In genomic region chr18:63882333-63883141, GRCh38 we compare ENCODE assay signal across 12 cellular contexts. TPM values are rescaled to one million over a fixed set of nuclear protein-coding genes. Genes with fewer than 3 reads are reported as not detected.
DNase-seq lines count a peak whose midpoint lies in the region; ATAC-seq, FAIRE-seq and TF ChIP-seq lines count a peak whose summit lies in the region.
"Had no signal": no experiment of that assay in that cellular context is flagged by ENCODE, and none has a peak within 500 bp of the region (broad histone marks: within the 10 kb centered on the region; RNA-seq: fewer than 3 reads in every experiment).

No MANE protein-coding gene starts in this region.

- peak; percentile 31 for DNase-seq in activated CD4-positive, alpha-beta T cell treated with anti-CD3 and anti-CD28 coated beads, Interleukin-2, amount 10 ng/mL, durations not matched to agents 24 days and 14 days
- DNase-seq in activated CD4-positive, alpha-beta T cell treated with anti-CD3 and anti-CD28 coated beads for 1 hour: no peak
- DNase-seq in astrocyte (ENCODE audit: low read depth): peak; percentile 95
- peak; percentile 33 for DNase-seq in left ventricle myocardium superior
- no peak for DNase-seq in type B pancreatic cell (ENCODE audit: extremely low spot score, unreplicated experiment)
- DNase-seq in OCI-LY7 (ENCODE audit: low spot score): no peak
- no peak for DNase-seq in spleen
- no peak for DNase-seq in CD8-positive, alpha-beta T cell
- DNase-seq: activated naive CD8-positive, alpha-beta T cell treated with anti-CD3 and anti-CD28 coated beads, Interleukin-2, amount 10 ng/mL, durations not matched to agents 7 days and 5 days; NCI-H345; small intestine had no signal

- no peaks in the 10 kb centered on the region for H3K36me3 Mint-ChIP-seq in activated CD4-positive, alpha-beta T cell treated with anti-CD3 and anti-CD28 coated beads, Interleukin-2, amount 10 ng/mL, durations not matched to agents 24 days and 14 days (ENCODE audit: low read depth)
- no peaks in the 10 kb centered on the region for H3K36me3 Mint-ChIP-seq in astrocyte (ENCODE audit: low read depth, unreplicated experiment)
- peaks cover 1% of the 10 kb centered on the region for H3K36me3 Mint-ChIP-seq in type B pancreatic cell
- H3K36me3 Mint-ChIP-seq in CD8-positive, alpha-beta T cell: no peaks in the 10 kb centered on the region
- H3K36me3 Mint-ChIP-seq: activated naive CD8-positive, alpha-beta T cell treated with anti-CD3 and anti-CD28 coated beads, Interleukin-2, amount 10 ng/mL, durations not matched to agents 7 days and 5 days had no signal

- H3K9me3 Mint-ChIP-seq in activated CD4-positive, alpha-beta T cell treated with anti-CD3 and anti-CD28 coated beads, Interleukin-2, amount 10 ng/mL, durations not matched to agents 24 days and 14 days: no peaks in the 10 kb centered on the region
- H3K9me3 Mint-ChIP-seq in astrocyte (ENCODE audit: unreplicated experiment) (peaks cover 2% of the 10 kb centered on the region), type B pancreatic cell (peaks cover 3% of the 10 kb centered on the region)
- H3K9me3 Mint-ChIP-seq in CD8-positive, alpha-beta T cell: no peaks in the 10 kb centered on the region
- H3K9me3 Mint-ChIP-seq: activated naive CD8-positive, alpha-beta T cell treated with anti-CD3 and anti-CD28 coated beads, Interleukin-2, amount 10 ng/mL, durations not matched to agents 7 days and 5 days had no signal

- no peak overlapping the region for H3K4me3 Mint-ChIP-seq in activated CD4-positive, alpha-beta T cell treated with anti-CD3 and anti-CD28 coated beads, Interleukin-2, amount 10 ng/mL, durations not matched to agents 24 days and 14 days
- H3K4me3 Mint-ChIP-seq in astrocyte (ENCODE audit: unreplicated experiment) (peak overlapping the region; percentile 63), type B pancreatic cell (peak overlapping the region; percentile 26)
- H3K4me3 Mint-ChIP-seq in CD8-positive, alpha-beta T cell: no peak overlapping the region
- H3K4me3 Mint-ChIP-seq: activated naive CD8-positive, alpha-beta T cell treated with anti-CD3 and anti-CD28 coated beads, Interleukin-2, amount 10 ng/mL, durations not matched to agents 7 days and 5 days had no signal

- ATAC-seq in left ventricle myocardium superior: peak; percentile 97
- no peak for ATAC-seq in CD8-positive, alpha-beta T cell

- H3K4me3 ChIP-seq in astrocyte (ENCODE audit: insufficient read depth, low read depth, low read length): no peak overlapping the region
- H3K4me3 ChIP-seq in OCI-LY7 (ENCODE audit: low read depth, low read length, poor library complexity, severe bottlenecking): no peak overlapping the region
- no peak overlapping the region for H3K4me3 ChIP-seq in spleen
- no peak overlapping the region for H3K4me3 ChIP-seq in CD8-positive, alpha-beta T cell (ENCODE audit: low read depth, low read length)

- H3K4me1 ChIP-seq in astrocyte (ENCODE audit: insufficient read depth, low read length) (peaks cover 14% of the 10 kb centered on the region), OCI-LY7 (ENCODE audit: insufficient read depth, low read length, poor library complexity, severe bottlenecking) (no peaks in the 10 kb centered on the region), spleen (no peaks in the 10 kb centered on the region)
- no peaks in the 10 kb centered on the region for H3K4me1 ChIP-seq in CD8-positive, alpha-beta T cell (ENCODE audit: insufficient read depth, low read length)

- no peaks in the 10 kb centered on the region for H3K9me2 ChIP-seq in OCI-LY7 (ENCODE audit: insufficient read depth, low read length)

- no TSS peak for BruUV-seq in OCI-LY7 (replicated peaks; lab: Mats Ljungman, UMichigan)

- no peaks in the 10 kb centered on the region for H4K20me1 ChIP-seq in astrocyte (ENCODE audit: insufficient read depth, low read length)
- H4K20me1 ChIP-seq in OCI-LY7 (ENCODE audit: insufficient read depth, low read length): no peaks in the 10 kb centered on the region

- H3K27ac ChIP-seq in astrocyte (ENCODE audit: low read depth, low read length) (peak overlapping the region; percentile 66), OCI-LY7 (ENCODE audit: low read depth, low read length, poor library complexity, severe bottlenecking) (no peak overlapping the region), spleen (no peak overlapping the region)
- no peak overlapping the region for H3K27ac ChIP-seq in CD8-positive, alpha-beta T cell (ENCODE audit: low read depth, low read length)

- H3K27me3 Mint-ChIP-seq in activated CD4-positive, alpha-beta T cell treated with anti-CD3 and anti-CD28 coated beads, Interleukin-2, amount 10 ng/mL, durations not matched to agents 24 days and 14 days: peaks cover 13% of the 10 kb centered on the region
- H3K27me3 Mint-ChIP-seq in astrocyte (ENCODE audit: low read depth, unreplicated experiment) (no peaks in the 10 kb centered on the region), type B pancreatic cell (no peaks in the 10 kb centered on the region)
- H3K27me3 Mint-ChIP-seq in CD8-positive, alpha-beta T cell (ENCODE audit: low read depth): peaks cover 10% of the 10 kb centered on the region

- POLR2A ChIA-PET in OCI-LY7 (lab: Charles Lee): no interaction called here
- POLR2A ChIA-PET in CD8-positive, alpha-beta T cell (lab: Charles Lee): no interaction called here

- CTCF ChIA-PET in OCI-LY7 (lab: Charles Lee; ENCODE audit: unreplicated experiment): no interaction called here
- CTCF ChIA-PET in CD8-positive, alpha-beta T cell (lab: Charles Lee): no interaction called here

- H3K27me3 ChIP-seq in astrocyte (ENCODE audit: insufficient read depth, low read length) (no peaks in the 10 kb centered on the region), spleen (replicated peaks in 1 of 7) (no peaks in the 10 kb centered on the region)
- H3K27me3 ChIP-seq in CD8-positive, alpha-beta T cell (ENCODE audit: insufficient read depth, low read length): no peaks in the 10 kb centered on the region

- no peaks in the 10 kb centered on the region for H3K9me3 ChIP-seq in astrocyte (ENCODE audit: insufficient read depth, low read depth, low read length)
- no peaks in the 10 kb centered on the region for H3K9me3 ChIP-seq in OCI-LY7 (ENCODE audit: low read length)
- no peaks in the 10 kb centered on the region for H3K9me3 ChIP-seq in spleen
- H3K9me3 ChIP-seq in CD8-positive, alpha-beta T cell (ENCODE audit: low read length): no peaks in the 10 kb centered on the region

- no peak overlapping the region for H2AFZ ChIP-seq in astrocyte (ENCODE audit: low read depth, low read length)
- no peak overlapping the region for H2AFZ ChIP-seq in OCI-LY7 (ENCODE audit: low read length)

- H3K4me2 ChIP-seq in astrocyte (ENCODE audit: low read length) (peak overlapping the region; percentile 52), OCI-LY7 (ENCODE audit: low read length) (no peak overlapping the region)

- H3K9ac ChIP-seq in astrocyte (ENCODE audit: low read length): peak overlapping the region; percentile 24

- TF ChIP-seq CTCF in astrocyte (IDR thresholded peaks at IDR 0.05; ENCODE audit: insufficient read depth, low read depth, low read length): no peak
- no peak for TF ChIP-seq CTCF in type B pancreatic cell (conservative IDR thresholded peaks at IDR 0.05)
- TF ChIP-seq CTCF in OCI-LY7 (conservative IDR thresholded peaks at IDR 0.05; ENCODE audit: low read length): no peak
- TF ChIP-seq CTCF in spleen (IDR thresholded peaks at IDR 0.05 in 8 of 11, conservative IDR thresholded peaks at IDR 0.05 in 3 of 11): no peak
- TF ChIP-seq CTCF in CD8-positive, alpha-beta T cell (IDR thresholded peaks at IDR 0.05): no peak

- intact Hi-C loops in activated CD4-positive, alpha-beta T cell treated with anti-CD3 and anti-CD28 coated beads, Interleukin-2, amount 10 ng/mL, durations not matched to agents 24 days and 14 days (cut with micrococcal nuclease): loop anchor here (5.0 kb wide), 2 partner anchors 50 to 55 kb away; no protein-coding TSS in a partner anchor
- intact Hi-C loops in left ventricle myocardium superior (cut with micrococcal nuclease): no loop called here
- intact Hi-C loops in OCI-LY7 (cut with micrococcal nuclease; ENCODE audit: unreplicated experiment): no loop called here
- intact Hi-C loops in spleen (cut with DNase I; ENCODE audit: low total_unique reads): no loop called here
- intact Hi-C loops in CD8-positive, alpha-beta T cell (cut with DNase I, micrococcal nuclease): no loop called here

- H3K4me1 Mint-ChIP-seq in activated CD4-positive, alpha-beta T cell treated with anti-CD3 and anti-CD28 coated beads, Interleukin-2, amount 10 ng/mL, durations not matched to agents 24 days and 14 days: peaks cover 8% of the 10 kb centered on the region
- H3K4me1 Mint-ChIP-seq in astrocyte (ENCODE audit: low read depth, unreplicated experiment) (peaks cover 23% of the 10 kb centered on the region), type B pancreatic cell (ENCODE audit: unreplicated experiment) (peaks cover 3% of the 10 kb centered on the region)
- H3K4me1 Mint-ChIP-seq in CD8-positive, alpha-beta T cell (ENCODE audit: low read depth): no peaks in the 10 kb centered on the region
- H3K4me1 Mint-ChIP-seq: activated naive CD8-positive, alpha-beta T cell treated with anti-CD3 and anti-CD28 coated beads, Interleukin-2, amount 10 ng/mL, durations not matched to agents 7 days and 5 days had no signal

- H3K27ac Mint-ChIP-seq in activated CD4-positive, alpha-beta T cell treated with anti-CD3 and anti-CD28 coated beads, Interleukin-2, amount 10 ng/mL, durations not matched to agents 24 days and 14 days: no peak overlapping the region
- H3K27ac Mint-ChIP-seq in astrocyte (ENCODE audit: unreplicated experiment) (peak overlapping the region; percentile 83), type B pancreatic cell (peak overlapping the region; percentile 97)
- H3K27ac Mint-ChIP-seq in CD8-positive, alpha-beta T cell: no peak overlapping the region
- H3K27ac Mint-ChIP-seq: activated naive CD8-positive, alpha-beta T cell treated with anti-CD3 and anti-CD28 coated beads, Interleukin-2, amount 10 ng/mL, durations not matched to agents 7 days and 5 days had no signal

- no peaks in the 10 kb centered on the region for H3K79me2 ChIP-seq in astrocyte (ENCODE audit: insufficient read depth, low read length)
- H3K79me2 ChIP-seq in OCI-LY7 (ENCODE audit: insufficient read depth, low read depth, low read length): no peaks in the 10 kb centered on the region

- TF ChIP-seq POLR2A in spleen (IDR thresholded peaks at IDR 0.05): no peak

- whole genome bisulfite sequencing in spleen, 5 donors: 71 to 83% (median 79%) methylated on average over 8 of the region's 8 CpGs

- no peaks in the 10 kb centered on the region for H3K36me3 ChIP-seq in astrocyte (ENCODE audit: insufficient read depth, low read length)
- no peaks in the 10 kb centered on the region for H3K36me3 ChIP-seq in OCI-LY7 (ENCODE audit: insufficient read depth, low read length)
- H3K36me3 ChIP-seq in spleen: no peaks in the 10 kb centered on the region
- H3K36me3 ChIP-seq in CD8-positive, alpha-beta T cell (ENCODE audit: insufficient read depth, low read length): no peaks in the 10 kb centered on the region

- peak; percentile 97 for FAIRE-seq in astrocyte (lab: Jason Lieb, UNC)
- FAIRE-seq: small intestine, TTC549 had no signal

RNA-seq across cellular contexts. Expression of gene SERPINB2, which starts 5.0 kb away (rescaled TPM):
- not detected in 2 replicates for total RNA-seq in activated CD4-positive, alpha-beta T cell treated with anti-CD3 and anti-CD28 coated beads, Interleukin-2, amount 10 ng/mL, durations not matched to agents 24 days and 14 days
- total RNA-seq in astrocyte (0.60 and 1.7 TPM in 2 replicates), left ventricle myocardium superior (not detected), type B pancreatic cell (ENCODE audit: low replicate concordance) (45.2 and 121 TPM in 2 replicates), OCI-LY7 (2022) (not detected in 2 replicates), spleen (1 to 10 TPM in 2 of 7 donors, under 1 TPM in 2, not detected in 3; 0.38 to 2.3 (median 1.2) TPM)
- total RNA-seq in OCI-LY7 (2014; rRNA removed; shearing (Covaris generic)): not detected in 2 replicates
- under 1 TPM in 2 of 3 donors, not detected in 1; 0.10 to 0.13 TPM for polyA plus RNA-seq in spleen
- not detected for total RNA-seq in CD8-positive, alpha-beta T cell

RNA-seq across cellular contexts. Expression of gene SERPINB10, which starts 25.2 kb away (rescaled TPM):
- total RNA-seq in activated CD4-positive, alpha-beta T cell treated with anti-CD3 and anti-CD28 coated beads, Interleukin-2, amount 10 ng/mL, durations not matched to agents 24 days and 14 days: not detected in 2 replicates
- total RNA-seq in astrocyte: not detected in 2 replicates
- not detected for total RNA-seq in left ventricle myocardium superior
- total RNA-seq in type B pancreatic cell (ENCODE audit: low replicate concordance): not detected in 2 replicates
- total RNA-seq in OCI-LY7 (2014; rRNA removed; shearing (Covaris generic)): not detected in 2 replicates
- not detected in 2 replicates for total RNA-seq in OCI-LY7 (2022)
- total RNA-seq in spleen: 1 to 10 TPM in 3 of 7 donors, under 1 TPM in 3, not detected in 1; 0.34 to 5.6 (median 1.2) TPM
- under 1 TPM; 0.07 to 0.51 (median 0.12) TPM for polyA plus RNA-seq in spleen
- total RNA-seq in CD8-positive, alpha-beta T cell: not detected
- total RNA-seq: activated naive CD8-positive, alpha-beta T cell treated with anti-CD3 and anti-CD28 coated beads, Interleukin-2, amount 10 ng/mL, durations not matched to agents 7 days and 5 days had no signal
- polyA plus RNA-seq: small intestine had no signal

Comparison
In these comparisons a context has a peak if more than half of its experiments do, and no peak if none do; other contexts are left out.
1. DNase-seq: peak in activated CD4-positive, alpha-beta T cell treated with anti-CD3 and anti-CD28 coated beads, Interleukin-2, amount 10 ng/mL, durations not matched to agents 24 days and 14 days (single experiment), astrocyte (single experiment) and left ventricle myocardium superior (single experiment); none in activated CD4-positive, alpha-beta T cell treated with anti-CD3 and anti-CD28 coated beads for 1 hour (single experiment), type B pancreatic cell (single experiment), OCI-LY7 (single experiment), spleen (single experiment) and CD8-positive, alpha-beta T cell (0 of 7).
2. H3K27ac Mint-ChIP-seq: peak in astrocyte (single experiment) and type B pancreatic cell (single experiment); none in activated CD4-positive, alpha-beta T cell treated with anti-CD3 and anti-CD28 coated beads, Interleukin-2, amount 10 ng/mL, durations not matched to agents 24 days and 14 days (single experiment) and CD8-positive, alpha-beta T cell (single experiment).
3. H3K4me3 Mint-ChIP-seq: peak in astrocyte (single experiment) and type B pancreatic cell (single experiment); none in activated CD4-positive, alpha-beta T cell treated with anti-CD3 and anti-CD28 coated beads, Interleukin-2, amount 10 ng/mL, durations not matched to agents 24 days and 14 days (single experiment) and CD8-positive, alpha-beta T cell (single experiment).
4. RNA of gene SERPINB2, which starts 5.0 kb away (total RNA-seq): 45.2 to 121 TPM in type B pancreatic cell; 0.60 to 1.7 TPM in astrocyte, 0.38 to 2.3 TPM in spleen, not detected in activated CD4-positive, alpha-beta T cell treated with anti-CD3 and anti-CD28 coated beads, Interleukin-2, amount 10 ng/mL, durations not matched to agents 24 days and 14 days, not detected in left ventricle myocardium superior (single experiment), not detected in OCI-LY7 and not detected in CD8-positive, alpha-beta T cell; every median in the first group is over 10 times any median in the second.